In the genomic region with DNA sequence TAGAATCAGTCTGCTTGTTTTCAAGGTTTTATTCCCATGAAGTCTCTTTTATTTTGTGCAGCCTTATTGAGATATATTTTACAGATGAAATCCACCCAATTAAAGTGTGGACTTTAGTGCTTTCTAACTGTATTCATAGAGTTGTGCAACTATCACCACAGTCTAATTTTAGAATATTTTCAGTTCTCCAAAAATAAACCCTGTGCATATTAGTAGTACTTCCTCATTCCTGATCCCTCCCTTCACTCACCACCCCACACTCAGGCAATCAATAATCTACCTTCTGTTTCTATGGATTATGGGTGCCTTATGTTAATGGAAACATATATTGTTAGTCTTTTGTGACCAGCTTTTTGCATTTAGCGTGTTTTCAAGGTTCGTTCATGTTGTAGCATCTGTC, we compare ENCODE assay signal across 9 cellular contexts.
DNase-seq lines count a peak whose midpoint lies in the region; ATAC-seq and TF ChIP-seq lines count a peak whose summit lies in the region.
"Had no signal": no experiment of that assay in that cellular context is flagged by ENCODE, and none has a peak within 500 bp of the region (broad histone marks: within the 10 kb centered on the region; RNA-seq: fewer than 3 reads in every experiment).

No MANE protein-coding gene starts in this region.

- TF ChIP-seq CTCF in A673 (conservative IDR thresholded peaks at IDR 0.05; ENCODE audit: low read depth, low read length): no peak

- no TSS peak for BruUV-seq in A673 (replicated peaks; lab: Mats Ljungman, UMichigan)

- intact Hi-C loops in activated T-helper 1 cell treated with anti-CD3 and anti-CD28 coated beads, Interleukin-12 subunit alpha, Interleukin-12 subunit beta, Interleukin-2, Interleukin-4 antibody, amounts not matched to agents 30 ng/mL and 10 ng/mL and 1 ng/mL, durations not matched to agents 14 hours and 24 hours and 36 hours (cut with micrococcal nuclease): no loop called here
- intact Hi-C loops in A673 (cut with micrococcal nuclease; ENCODE audit: unreplicated experiment): no loop called here

- H3K4me3 Mint-ChIP-seq in stimulated activated naive B cell treated with anti-CD40 and anti-IgM and Interleukin-4, amounts not matched to agents 10 μg/mL and 1 μg/mL and 100 μg/mL, for 72 hours: peak overlapping the region in 1 of 2 donors; percentile 10
- no peak overlapping the region for H3K4me3 Mint-ChIP-seq in activated T-helper 1 cell treated with anti-CD3 and anti-CD28 coated beads, Interleukin-12 subunit alpha, Interleukin-12 subunit beta, Interleukin-2, Interleukin-4 antibody, amounts not matched to agents 30 ng/mL and 10 ng/mL and 1 ng/mL, durations not matched to agents 14 hours and 24 hours and 36 hours

- ATAC-seq in GM19455 (IDR thresholded peaks at IDR 0.05; ENCODE audit: unreplicated experiment) (peak; percentile 57), HG03103 (IDR thresholded peaks at IDR 0.05; ENCODE audit: low read depth, unreplicated experiment) (peak; percentile 78)
- peak; percentile 95 to 97 for ATAC-seq in stimulated activated naive B cell treated with anti-CD40 and anti-IgM and Interleukin-4, amounts not matched to agents 10 μg/mL and 1 μg/mL and 100 μg/mL, for 72 hours (replicated peaks)

- H3K9me3 ChIP-seq in A673 (ENCODE audit: low read depth, low read length, poor library complexity, severe bottlenecking): no peaks in the 10 kb centered on the region

- POLR2A ChIA-PET in A673 (lab: Charles Lee; ENCODE audit: low non-redundant PET): no interaction called here

- CTCF ChIA-PET in A673 (lab: Charles Lee): no interaction called here

- DNase-seq in SIG-M5 treated with dmso at 0.1 percent for 504 hours (lab: John Stamatoyannopoulos, UW; ENCODE audit: unreplicated experiment): peak; percentile 75
- DNase-seq in stimulated activated naive B cell treated with anti-CD40 and anti-IgM and Interleukin-4, amounts not matched to agents 10 μg/mL and 1 μg/mL and 100 μg/mL, for 72 hours: no peak
- no peak for DNase-seq in COR-L47 (lab: John Stamatoyannopoulos, UW)
- no peak for DNase-seq in activated T-helper 1 cell treated with anti-CD3 and anti-CD28 coated beads, Interleukin-12 subunit alpha, Interleukin-12 subunit beta, Interleukin-2, Interleukin-4 antibody, amounts not matched to agents 30 ng/mL and 10 ng/mL and 1 ng/mL, durations not matched to agents 14 hours and 24 hours and 36 hours (ENCODE audit: low spot score)
- no peak for DNase-seq in A673 (ENCODE audit: low spot score)
- DNase-seq in amygdala (lab: John Stamatoyannopoulos, UW): no peak
- DNase-seq: NCI-H446 treated with DMSO at 0.1 percent for 48 hours had no signal

- no peak overlapping the region for H3K27ac Mint-ChIP-seq in stimulated activated naive B cell treated with anti-CD40 and anti-IgM and Interleukin-4, amounts not matched to agents 10 μg/mL and 1 μg/mL and 100 μg/mL, for 72 hours
- no peak overlapping the region for H3K27ac Mint-ChIP-seq in activated T-helper 1 cell treated with anti-CD3 and anti-CD28 coated beads, Interleukin-12 subunit alpha, Interleukin-12 subunit beta, Interleukin-2, Interleukin-4 antibody, amounts not matched to agents 30 ng/mL and 10 ng/mL and 1 ng/mL, durations not matched to agents 14 hours and 24 hours and 36 hours

- peaks cover 7 to 12% of the 10 kb centered on the region in 2 donors for H3K9me3 Mint-ChIP-seq in stimulated activated naive B cell treated with anti-CD40 and anti-IgM and Interleukin-4, amounts not matched to agents 10 μg/mL and 1 μg/mL and 100 μg/mL, for 72 hours
- no peaks in the 10 kb centered on the region for H3K9me3 Mint-ChIP-seq in activated T-helper 1 cell treated with anti-CD3 and anti-CD28 coated beads, Interleukin-12 subunit alpha, Interleukin-12 subunit beta, Interleukin-2, Interleukin-4 antibody, amounts not matched to agents 30 ng/mL and 10 ng/mL and 1 ng/mL, durations not matched to agents 14 hours and 24 hours and 36 hours

- H3K4me1 ChIP-seq in A673 (ENCODE audit: insufficient read depth, low read length, poor library complexity, severe bottlenecking): no peaks in the 10 kb centered on the region

- H3K27ac ChIP-seq in A673 (ENCODE audit: low read depth, low read length, poor library complexity, severe bottlenecking): no peak overlapping the region

- H3K27me3 ChIP-seq in A673 (replicated peaks; ENCODE audit: insufficient read depth, low read depth, low read length, poor library complexity): no peaks in the 10 kb centered on the region

- H3K36me3 ChIP-seq in A673 (ENCODE audit: insufficient read depth, low read length, poor library complexity, severe bottlenecking): no peaks in the 10 kb centered on the region

- peaks cover 16 to 34% of the 10 kb centered on the region in 2 donors for H3K4me1 Mint-ChIP-seq in stimulated activated naive B cell treated with anti-CD40 and anti-IgM and Interleukin-4, amounts not matched to agents 10 μg/mL and 1 μg/mL and 100 μg/mL, for 72 hours
- no peaks in the 10 kb centered on the region for H3K4me1 Mint-ChIP-seq in activated T-helper 1 cell treated with anti-CD3 and anti-CD28 coated beads, Interleukin-12 subunit alpha, Interleukin-12 subunit beta, Interleukin-2, Interleukin-4 antibody, amounts not matched to agents 30 ng/mL and 10 ng/mL and 1 ng/mL, durations not matched to agents 14 hours and 24 hours and 36 hours (ENCODE audit: low read depth)

- peaks cover 4 to 10% of the 10 kb centered on the region in 2 donors for H3K27me3 Mint-ChIP-seq in stimulated activated naive B cell treated with anti-CD40 and anti-IgM and Interleukin-4, amounts not matched to agents 10 μg/mL and 1 μg/mL and 100 μg/mL, for 72 hours
- no peaks in the 10 kb centered on the region for H3K27me3 Mint-ChIP-seq in activated T-helper 1 cell treated with anti-CD3 and anti-CD28 coated beads, Interleukin-12 subunit alpha, Interleukin-12 subunit beta, Interleukin-2, Interleukin-4 antibody, amounts not matched to agents 30 ng/mL and 10 ng/mL and 1 ng/mL, durations not matched to agents 14 hours and 24 hours and 36 hours (ENCODE audit: insufficient read depth)

- H3K4me3 ChIP-seq in A673 (ENCODE audit: low read depth, low read length, poor library complexity, severe bottlenecking): no peak overlapping the region

- H3K36me3 Mint-ChIP-seq in stimulated activated naive B cell treated with anti-CD40 and anti-IgM and Interleukin-4, amounts not matched to agents 10 μg/mL and 1 μg/mL and 100 μg/mL, for 72 hours: peaks cover 2% of the 10 kb centered on the region in 2 donors
- no peaks in the 10 kb centered on the region for H3K36me3 Mint-ChIP-seq in activated T-helper 1 cell treated with anti-CD3 and anti-CD28 coated beads, Interleukin-12 subunit alpha, Interleukin-12 subunit beta, Interleukin-2, Interleukin-4 antibody, amounts not matched to agents 30 ng/mL and 10 ng/mL and 1 ng/mL, durations not matched to agents 14 hours and 24 hours and 36 hours (ENCODE audit: low read depth)
